16 cellular contexts compared by ENCODE assay signal in the genomic region with DNA sequence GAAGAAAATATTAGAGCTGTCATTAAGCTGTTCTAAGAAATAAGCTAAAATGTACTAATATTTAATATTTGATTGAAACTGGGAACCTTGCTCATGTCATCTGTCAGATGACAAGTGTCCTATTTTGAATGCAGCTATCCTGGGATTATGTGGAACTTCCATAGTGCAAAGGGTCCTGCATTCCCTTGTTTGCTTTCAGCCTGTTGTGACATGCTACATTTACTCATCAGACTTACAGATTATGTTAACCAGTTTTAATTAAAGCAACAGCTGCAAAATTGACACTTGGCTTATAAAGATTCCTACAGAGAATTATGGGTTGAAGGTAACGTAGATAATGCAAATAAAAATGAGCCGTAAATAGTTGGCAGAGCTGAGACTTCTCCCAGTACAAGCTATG.
"Had no signal": no experiment of that assay in that cellular context is flagged by ENCODE, and none has a peak within 500 bp of the region (broad histone marks: within the 10 kb centered on the region; RNA-seq: fewer than 3 reads in every experiment).

No MANE protein-coding gene starts in this region.

- H3K36me3 ChIP-seq: esophagus muscularis mucosa, left lung, neutrophil, thyroid gland had no signal

- H2AFZ ChIP-seq: parathyroid adenoma had no signal

- H3K9me3 Mint-ChIP-seq: naive thymus-derived CD8-positive, alpha-beta T cell had no signal

- H3K4me3 ChIP-seq: coronary artery, esophagus muscularis mucosa, left lung, mucosa of descending colon, thyroid gland had no signal

- H3K27me3 Mint-ChIP-seq: activated CD4-positive, alpha-beta T cell treated with anti-CD3 and anti-CD28 coated beads for 36 hours; naive thymus-derived CD8-positive, alpha-beta T cell; T-helper 17 cell had no signal

- ATAC-seq: activated CD4-positive, alpha-beta T cell treated with anti-CD3 and anti-CD28 coated beads for 36 hours; activated CD8-positive, alpha-beta T cell treated with anti-CD3 and anti-CD28 coated beads, Interleukin-2, amount 10 ng/mL, durations not matched to agents 7 days and 5 days; left lung; mucosa of descending colon; naive thymus-derived CD8-positive, alpha-beta T cell; T-helper 17 cell had no signal

- H3K4me1 ChIP-seq: parathyroid adenoma had no signal

- H3K27ac Mint-ChIP-seq: activated CD4-positive, alpha-beta T cell treated with anti-CD3 and anti-CD28 coated beads for 36 hours; activated CD8-positive, alpha-beta T cell treated with anti-CD3 and anti-CD28 coated beads, Interleukin-2, amount 10 ng/mL, durations not matched to agents 7 days and 5 days; T-helper 17 cell had no signal

- H3K27me3 ChIP-seq: esophagus muscularis mucosa, left lung, neutrophil, thyroid gland had no signal

- H3K9me3 ChIP-seq: esophagus muscularis mucosa, left lung, mucosa of descending colon, neutrophil, thyroid gland had no signal

- H3K9ac ChIP-seq: parathyroid adenoma had no signal

- H3K27ac ChIP-seq: coronary artery, esophagus muscularis mucosa, left lung, neutrophil, parathyroid adenoma, thyroid gland had no signal

- DNase-seq: activated CD4-positive, alpha-beta T cell treated with anti-CD3 and anti-CD28 coated beads for 36 hours; activated CD8-positive, alpha-beta memory T cell treated with anti-CD3 and anti-CD28 coated beads, Interleukin-2, amount 50 U/mL, for 4 hours; activated CD8-positive, alpha-beta T cell treated with anti-CD3 and anti-CD28 coated beads, Interleukin-2, amount 10 ng/mL, durations not matched to agents 7 days and 5 days; central memory CD4-positive, alpha-beta T cell; hippocampal formation; kidney; left lung; mucosa of descending colon; naive thymus-derived CD8-positive, alpha-beta T cell; stimulated activated CD4-positive, alpha-beta T cell treated with anti-CD3 and anti-CD28 coated beads, Interleukin-1b, Interleukin-23, amount 100 ng/mL, for 48 hours; T-helper 17 cell; thyroid gland had no signal

- H3K4me3 Mint-ChIP-seq: activated CD4-positive, alpha-beta T cell treated with anti-CD3 and anti-CD28 coated beads for 36 hours; activated CD8-positive, alpha-beta T cell treated with anti-CD3 and anti-CD28 coated beads, Interleukin-2, amount 10 ng/mL, durations not matched to agents 7 days and 5 days; naive thymus-derived CD8-positive, alpha-beta T cell; T-helper 17 cell had no signal
